In genomic region chr13:112062619-112063308, GRCh38 we compare ENCODE assay signal across 12 cellular contexts. TPM values are rescaled to one million over a fixed set of nuclear protein-coding genes. Genes with fewer than 3 reads are reported as not detected.
DNase-seq lines count a peak whose midpoint lies in the region; ATAC-seq and TF ChIP-seq lines count a peak whose summit lies in the region.
"Had no signal": no experiment of that assay in that cellular context is flagged by ENCODE, and none has a peak within 500 bp of the region (broad histone marks: within the 10 kb centered on the region; RNA-seq: fewer than 3 reads in every experiment).

No MANE protein-coding gene starts in this region.

- H3K27ac Mint-ChIP-seq in WTC11 = no peak overlapping the region
- peak overlapping the region; percentile 93 for H3K27ac Mint-ChIP-seq in stimulated activated naive B cell treated with anti-CD40 and anti-IgM and Interleukin-4, amounts not matched to agents 10 μg/mL and 1 μg/mL and 100 μg/mL, for 72 hours

- peak in 6 of 9 donors; percentile 19 to 43 (median 34) for TF ChIP-seq CTCF in heart right ventricle (IDR thresholded peaks at IDR 0.05)
- 0 out of 2 replicates have a peak, but pooled peaks have one; percentile 47 for TF ChIP-seq CTCF in WTC11 (IDR thresholded peaks at IDR 0.05)

- ATAC-seq in heart right ventricle = no peak
- ATAC-seq in Right ventricle myocardium superior (ENCODE audit: poor library complexity) = no peak
- peak; percentile 23 for ATAC-seq in WTC11
- ATAC-seq in stimulated activated naive B cell treated with anti-CD40 and anti-IgM and Interleukin-4, amounts not matched to agents 10 μg/mL and 1 μg/mL and 100 μg/mL, for 72 hours (replicated peaks) = no peak
- ATAC-seq in HG02840 (IDR thresholded peaks at IDR 0.05; ENCODE audit: low FRiP score, unreplicated experiment) = no peak

- no peaks in the 10 kb centered on the region for H3K36me3 Mint-ChIP-seq in WTC11
- H3K36me3 Mint-ChIP-seq in stimulated activated naive B cell treated with anti-CD40 and anti-IgM and Interleukin-4, amounts not matched to agents 10 μg/mL and 1 μg/mL and 100 μg/mL, for 72 hours = peaks cover 3 to 5% of the 10 kb centered on the region in 2 donors

- no peaks in the 10 kb centered on the region for H3K36me3 ChIP-seq in heart right ventricle
- H3K36me3 ChIP-seq: neutrophil had no signal

- peaks cover 65 to 100% (median 97%) of the 10 kb centered on the region in 7 donors for H3K27me3 ChIP-seq in heart right ventricle

- peaks cover 61% of the 10 kb centered on the region for H3K4me1 Mint-ChIP-seq in WTC11
- peaks cover 8 to 21% of the 10 kb centered on the region in 2 donors for H3K4me1 Mint-ChIP-seq in stimulated activated naive B cell treated with anti-CD40 and anti-IgM and Interleukin-4, amounts not matched to agents 10 μg/mL and 1 μg/mL and 100 μg/mL, for 72 hours

- H3K9me3 Mint-ChIP-seq in WTC11 = no peaks in the 10 kb centered on the region
- H3K9me3 Mint-ChIP-seq in stimulated activated naive B cell treated with anti-CD40 and anti-IgM and Interleukin-4, amounts not matched to agents 10 μg/mL and 1 μg/mL and 100 μg/mL, for 72 hours = peaks cover 0 to 1% of the 10 kb centered on the region in 2 donors
- H3K9me3 Mint-ChIP-seq: central memory CD8-positive, alpha-beta T cell had no signal

- DNase-seq in heart right ventricle = no peak
- no peak for DNase-seq in Right ventricle myocardium superior
- peak; percentile 68 for DNase-seq in WTC11 (ENCODE audit: low spot score)
- peak; percentile 62 for DNase-seq in iPS-NIHi11 (ENCODE audit: low spot score)
- DNase-seq in stimulated activated naive B cell treated with anti-CD40 and anti-IgM and Interleukin-4, amounts not matched to agents 10 μg/mL and 1 μg/mL and 100 μg/mL, for 72 hours = no peak
- no peak for DNase-seq in NCI-H187 treated with DMSO at 0.1 percent for 48 hours (lab: John Stamatoyannopoulos, UW)
- no peak for DNase-seq in NCI-H146 treated with DMSO at 0.1 percent for 48 hours (lab: John Stamatoyannopoulos, UW; ENCODE audit: unreplicated experiment)
- DNase-seq: NCI-H446 had no signal

- H3K4me3 Mint-ChIP-seq in WTC11 = peak overlapping the region; percentile 68
- peak overlapping the region; percentile 56 to 57 for H3K4me3 Mint-ChIP-seq in stimulated activated naive B cell treated with anti-CD40 and anti-IgM and Interleukin-4, amounts not matched to agents 10 μg/mL and 1 μg/mL and 100 μg/mL, for 72 hours
- H3K4me3 Mint-ChIP-seq: central memory CD8-positive, alpha-beta T cell had no signal

- POLR2A ChIA-PET in WTC11 (lab: Charles Lee) = no interaction called here

- peaks cover 0 to 32% (median 9%) of the 10 kb centered on the region in 9 donors for H3K4me1 ChIP-seq in heart right ventricle

- intact Hi-C loops in heart right ventricle (cut with DNase I) = no loop called here
- intact Hi-C loops in Right ventricle myocardium superior (cut with DNase I) = no loop called here

- H3K4me3 ChIP-seq in heart right ventricle = no peak overlapping the region

- no peaks in the 10 kb centered on the region for H3K9me3 ChIP-seq in heart right ventricle
- H3K9me3 ChIP-seq: neutrophil had no signal

- CTCF ChIA-PET in WTC11 (lab: Charles Lee) = interaction anchor here (0.6 to 4.2 kb wide), 9 partner anchors 8 to 588 kb away, joined by 3 to 63 read pairs (median 4); no protein-coding TSS in a partner anchor

- 1 to 3% methylated on average over 22 to 62 of the region's 62 CpGs for WGBS in heart right ventricle, 2 donors

- peaks cover 94% of the 10 kb centered on the region for H3K27me3 Mint-ChIP-seq in WTC11 (ENCODE audit: low read depth)
- peaks cover 70 to 76% of the 10 kb centered on the region in 2 donors for H3K27me3 Mint-ChIP-seq in stimulated activated naive B cell treated with anti-CD40 and anti-IgM and Interleukin-4, amounts not matched to agents 10 μg/mL and 1 μg/mL and 100 μg/mL, for 72 hours

- H3K27ac ChIP-seq in heart right ventricle = no peak overlapping the region
- H3K27ac ChIP-seq: neutrophil had no signal

TF ChIP-seq in WTC11, 78 proteins besides CTCF, POLR2A, EP300 and RAD21 (continues in another document):
- TF ChIP-seq FOXJ3 (CRISPR knock-in tag; IDR thresholded peaks at IDR 0.05; ENCODE audit: borderline replicate concordance) (no peak), ARID4B (CRISPR knock-in tag; IDR thresholded peaks at IDR 0.05; ENCODE audit: borderline replicate concordance) (no peak), ZMAT4 (CRISPR knock-in tag; IDR thresholded peaks at IDR 0.05) (no peak), OVOL2 (CRISPR knock-in tag; IDR thresholded peaks at IDR 0.05; ENCODE audit: borderline replicate concordance) (no peak), E2F4 (CRISPR knock-in tag; IDR thresholded peaks at IDR 0.05; ENCODE audit: borderline replicate concordance, low read depth) (peak; percentile 38; the same call in 1 of the 2 replicates), CBFB (CRISPR knock-in tag; IDR thresholded peaks at IDR 0.05; ENCODE audit: low read depth) (no peak), MAX (CRISPR knock-in tag; IDR thresholded peaks at IDR 0.05) (peak; percentile 43; the same call in 1 of the 2 replicates), ZNF121 (CRISPR knock-in tag; IDR thresholded peaks at IDR 0.05) (0 out of 2 replicates have a peak, but pooled peaks have one; percentile 58), ZNF671 (CRISPR knock-in tag; IDR thresholded peaks at IDR 0.05) (no peak), ZNF423 (CRISPR knock-in tag; IDR thresholded peaks at IDR 0.05) (peak; percentile 74), PRRX2 (CRISPR knock-in tag; IDR thresholded peaks at IDR 0.05) (no peak), FOXK1 (CRISPR knock-in tag; IDR thresholded peaks at IDR 0.05) (peak; percentile 56; the same call in 1 of the 2 replicates), ESRRA (CRISPR knock-in tag; IDR thresholded peaks at IDR 0.05; ENCODE audit: borderline replicate concordance) (no peak), ATF2 (CRISPR knock-in tag; IDR thresholded peaks at IDR 0.05; ENCODE audit: borderline replicate concordance, low read depth) (no peak), ZNF219 (CRISPR knock-in tag; IDR thresholded peaks at IDR 0.05; ENCODE audit: borderline replicate concordance) (no peak), FOXP1 (CRISPR knock-in tag; IDR thresholded peaks at IDR 0.05; ENCODE audit: borderline replicate concordance) (0 out of 2 replicates have a peak, but pooled peaks have one; percentile 18)

RNA-seq across cellular contexts. Expression of gene SOX1, which starts 4.2 kb away (rescaled TPM):
- total RNA-seq in heart right ventricle = not detected
- polyA plus RNA-seq in heart right ventricle = not detected
- not detected for total RNA-seq in Right ventricle myocardium superior
- 0.15 to 0.25 TPM (median 0.18 TPM) in 3 replicates for total RNA-seq in WTC11 (2021)
- total RNA-seq: M059J had no signal

Comparison
In these comparisons a context has a peak if more than half of its experiments do, and no peak if none do; other contexts are left out.
1. DNase-seq: peak in WTC11 (single experiment) and iPS-NIHi11 (single experiment); none in heart right ventricle (0 of 2), Right ventricle myocardium superior (single experiment), stimulated activated naive B cell treated with anti-CD40 and anti-IgM and Interleukin-4, amounts not matched to agents 10 μg/mL and 1 μg/mL and 100 μg/mL, for 72 hours (single experiment), NCI-H187 treated with DMSO at 0.1 percent for 48 hours (single experiment) and NCI-H146 treated with DMSO at 0.1 percent for 48 hours (single experiment).